In the genomic region with DNA sequence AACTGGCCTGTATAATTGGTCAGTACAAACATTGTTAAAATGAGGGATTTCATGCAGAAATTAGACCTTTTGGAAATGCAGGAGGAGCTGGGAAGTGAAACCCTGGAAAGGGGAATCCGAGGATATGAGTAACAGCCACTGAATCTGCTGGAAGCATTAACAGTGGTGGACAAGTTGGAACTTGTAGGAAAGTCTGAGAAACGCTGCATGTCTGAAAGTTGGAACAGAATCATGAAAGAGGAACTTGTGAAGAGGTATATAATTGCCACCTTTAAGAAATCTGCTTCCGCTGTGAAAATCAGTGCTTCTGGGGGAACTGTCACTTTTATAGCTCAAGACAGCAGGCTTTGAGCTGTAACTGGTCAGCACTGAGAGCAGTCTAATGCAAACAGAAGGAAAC, we compare ENCODE assay signal across 1 cellular context.
TF ChIP-seq lines count a peak whose summit lies in the region.

No MANE protein-coding gene starts in this region.

TF ChIP-seq in GM23338, 12 proteins besides CTCF, POLR2A, EP300 and RAD21 (continued from another document):
- TF ChIP-seq, protein P1, sequence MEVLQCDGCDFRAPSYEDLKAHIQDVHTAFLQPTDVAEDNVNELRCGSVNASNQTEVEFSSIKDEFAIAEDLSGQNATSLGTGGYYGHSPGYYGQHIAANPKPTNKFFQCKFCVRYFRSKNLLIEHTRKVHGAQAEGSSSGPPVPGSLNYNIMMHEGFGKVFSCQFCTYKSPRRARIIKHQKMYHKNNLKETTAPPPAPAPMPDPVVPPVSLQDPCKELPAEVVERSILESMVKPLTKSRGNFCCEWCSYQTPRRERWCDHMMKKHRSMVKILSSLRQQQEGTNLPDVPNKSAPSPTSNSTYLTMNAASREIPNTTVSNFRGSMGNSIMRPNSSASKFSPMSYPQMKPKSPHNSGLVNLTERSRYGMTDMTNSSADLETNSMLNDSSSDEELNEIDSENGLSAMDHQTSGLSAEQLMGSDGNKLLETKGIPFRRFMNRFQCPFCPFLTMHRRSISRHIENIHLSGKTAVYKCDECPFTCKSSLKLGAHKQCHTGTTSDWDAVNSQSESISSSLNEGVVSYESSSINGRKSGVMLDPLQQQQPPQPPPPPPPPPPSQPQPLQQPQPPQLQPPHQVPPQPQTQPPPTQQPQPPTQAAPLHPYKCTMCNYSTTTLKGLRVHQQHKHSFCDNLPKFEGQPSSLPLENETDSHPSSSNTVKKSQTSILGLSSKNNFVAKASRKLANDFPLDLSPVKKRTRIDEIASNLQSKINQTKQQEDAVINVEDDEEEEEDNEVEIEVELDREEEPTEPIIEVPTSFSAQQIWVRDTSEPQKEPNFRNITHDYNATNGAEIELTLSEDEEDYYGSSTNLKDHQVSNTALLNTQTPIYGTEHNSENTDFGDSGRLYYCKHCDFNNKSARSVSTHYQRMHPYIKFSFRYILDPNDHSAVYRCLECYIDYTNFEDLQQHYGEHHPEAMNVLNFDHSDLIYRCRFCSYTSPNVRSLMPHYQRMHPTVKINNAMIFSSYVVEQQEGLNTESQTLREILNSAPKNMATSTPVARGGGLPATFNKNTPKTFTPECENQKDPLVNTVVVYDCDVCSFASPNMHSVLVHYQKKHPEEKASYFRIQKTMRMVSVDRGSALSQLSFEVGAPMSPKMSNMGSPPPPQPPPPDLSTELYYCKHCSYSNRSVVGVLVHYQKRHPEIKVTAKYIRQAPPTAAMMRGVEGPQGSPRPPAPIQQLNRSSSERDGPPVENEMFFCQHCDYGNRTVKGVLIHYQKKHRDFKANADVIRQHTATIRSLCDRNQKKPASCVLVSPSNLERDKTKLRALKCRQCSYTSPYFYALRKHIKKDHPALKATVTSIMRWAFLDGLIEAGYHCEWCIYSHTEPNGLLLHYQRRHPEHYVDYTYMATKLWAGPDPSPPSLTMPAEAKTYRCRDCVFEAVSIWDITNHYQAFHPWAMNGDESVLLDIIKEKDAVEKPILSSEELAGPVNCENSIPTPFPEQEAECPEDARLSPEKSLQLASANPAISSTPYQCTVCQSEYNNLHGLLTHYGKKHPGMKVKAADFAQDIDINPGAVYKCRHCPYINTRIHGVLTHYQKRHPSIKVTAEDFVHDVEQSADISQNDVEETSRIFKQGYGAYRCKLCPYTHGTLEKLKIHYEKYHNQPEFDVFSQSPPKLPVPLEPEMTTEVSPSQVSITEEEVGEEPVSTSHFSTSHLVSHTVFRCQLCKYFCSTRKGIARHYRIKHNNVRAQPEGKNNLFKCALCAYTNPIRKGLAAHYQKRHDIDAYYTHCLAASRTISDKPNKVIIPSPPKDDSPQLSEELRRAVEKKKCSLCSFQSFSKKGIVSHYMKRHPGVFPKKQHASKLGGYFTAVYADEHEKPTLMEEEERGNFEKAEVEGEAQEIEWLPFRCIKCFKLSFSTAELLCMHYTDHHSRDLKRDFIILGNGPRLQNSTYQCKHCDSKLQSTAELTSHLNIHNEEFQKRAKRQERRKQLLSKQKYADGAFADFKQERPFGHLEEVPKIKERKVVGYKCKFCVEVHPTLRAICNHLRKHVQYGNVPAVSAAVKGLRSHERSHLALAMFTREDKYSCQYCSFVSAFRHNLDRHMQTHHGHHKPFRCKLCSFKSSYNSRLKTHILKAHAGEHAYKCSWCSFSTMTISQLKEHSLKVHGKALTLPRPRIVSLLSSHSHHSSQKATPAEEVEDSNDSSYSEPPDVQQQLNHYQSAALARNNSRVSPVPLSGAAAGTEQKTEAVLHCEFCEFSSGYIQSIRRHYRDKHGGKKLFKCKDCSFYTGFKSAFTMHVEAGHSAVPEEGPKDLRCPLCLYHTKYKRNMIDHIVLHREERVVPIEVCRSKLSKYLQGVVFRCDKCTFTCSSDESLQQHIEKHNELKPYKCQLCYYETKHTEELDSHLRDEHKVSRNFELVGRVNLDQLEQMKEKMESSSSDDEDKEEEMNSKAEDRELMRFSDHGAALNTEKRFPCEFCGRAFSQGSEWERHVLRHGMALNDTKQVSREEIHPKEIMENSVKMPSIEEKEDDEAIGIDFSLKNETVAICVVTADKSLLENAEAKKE (CRISPR knock-in tag; IDR thresholded peaks at IDR 0.05): no peak
- TF ChIP-seq NANOG (IDR thresholded peaks at IDR 0.05; ENCODE audit: borderline replicate concordance) (no peak), CREB1 (CRISPR knock-in tag; IDR thresholded peaks at IDR 0.05; ENCODE audit: low read depth) (no peak), ZNF331 (CRISPR knock-in tag; IDR thresholded peaks at IDR 0.05; ENCODE audit: low read depth) (no peak), EZH2 (IDR thresholded peaks at IDR 0.05; ENCODE audit: low read depth, unreplicated experiment) (no peak), STAT1 (IDR thresholded peaks at IDR 0.05; ENCODE audit: unreplicated experiment) (no peak), JUNB (IDR thresholded peaks at IDR 0.05; ENCODE audit: unreplicated experiment) (no peak)
- TF ChIP-seq, protein P2, sequence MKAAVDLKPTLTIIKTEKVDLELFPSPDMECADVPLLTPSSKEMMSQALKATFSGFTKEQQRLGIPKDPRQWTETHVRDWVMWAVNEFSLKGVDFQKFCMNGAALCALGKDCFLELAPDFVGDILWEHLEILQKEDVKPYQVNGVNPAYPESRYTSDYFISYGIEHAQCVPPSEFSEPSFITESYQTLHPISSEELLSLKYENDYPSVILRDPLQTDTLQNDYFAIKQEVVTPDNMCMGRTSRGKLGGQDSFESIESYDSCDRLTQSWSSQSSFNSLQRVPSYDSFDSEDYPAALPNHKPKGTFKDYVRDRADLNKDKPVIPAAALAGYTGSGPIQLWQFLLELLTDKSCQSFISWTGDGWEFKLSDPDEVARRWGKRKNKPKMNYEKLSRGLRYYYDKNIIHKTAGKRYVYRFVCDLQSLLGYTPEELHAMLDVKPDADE (IDR thresholded peaks at IDR 0.05): no peak
